Comparison of ENCODE assay signal across 8 cellular contexts in the genomic region with DNA sequence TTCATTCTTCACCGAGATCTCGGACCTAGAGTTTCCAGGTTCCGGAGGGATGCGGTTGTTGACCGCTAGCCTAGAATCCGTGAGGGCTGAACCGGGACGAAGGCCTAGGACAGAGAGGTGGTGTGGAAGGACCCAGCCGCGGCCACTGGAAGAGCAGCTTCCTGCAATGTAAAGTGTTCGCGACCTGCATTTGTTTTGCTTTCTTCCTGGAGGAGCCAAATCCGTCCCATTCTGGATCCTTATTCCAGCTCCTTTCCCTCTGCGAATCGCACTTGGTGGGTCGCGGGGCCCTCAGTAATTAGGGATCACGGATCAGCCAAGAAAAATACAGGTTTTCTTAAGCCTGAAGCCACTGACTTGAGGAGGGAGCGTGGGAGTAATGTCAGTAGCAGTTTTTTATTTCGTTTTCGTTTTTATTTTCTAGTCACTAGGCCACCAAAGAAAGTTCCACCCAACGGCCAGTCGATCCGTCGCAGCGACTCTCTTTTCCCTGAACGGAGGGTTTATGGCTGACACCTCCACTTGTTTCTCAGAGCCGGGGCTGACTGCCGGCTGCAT. TPM values are rescaled to one million over a fixed set of nuclear protein-coding genes. Genes with fewer than 3 reads are reported as not detected.
DNase-seq lines count a peak whose midpoint lies in the region; ATAC-seq and TF ChIP-seq lines count a peak whose summit lies in the region.

No MANE protein-coding gene starts in this region.

- DNase-seq in T-helper 1 cell (no peak), RPMI8226 (peak; percentile 35), esophagus squamous epithelium (lab: John Stamatoyannopoulos, UW) (no peak), epidermal melanocyte (ENCODE audit: insufficient read length, low spot score) (no peak), hippocampal formation (lab: John Stamatoyannopoulos, UW) (no peak)

- peaks cover 52% of the 10 kb centered on the region for H3K4me1 Mint-ChIP-seq in T-helper 1 cell treated with Interleukin-12 subunit alpha and Interleukin-12 subunit beta and Interleukin-4 antibody, amounts not matched to agents 30 μg/mL and 1 μg/mL, for 36 hours (ENCODE audit: low read depth)

- H3K4me2 ChIP-seq in skeletal muscle satellite cell (ENCODE audit: low read length): peak overlapping the region; percentile 81

- no peaks in the 10 kb centered on the region for H3K9me3 Mint-ChIP-seq in T-helper 1 cell treated with Interleukin-12 subunit alpha and Interleukin-12 subunit beta and Interleukin-4 antibody, amounts not matched to agents 30 μg/mL and 1 μg/mL, for 36 hours

- peak overlapping the region; percentile 85 to 97 (median 90) for H3K27ac ChIP-seq in esophagus squamous epithelium

- peak; percentile 22 for ATAC-seq in HG02610 (IDR thresholded peaks at IDR 0.05; ENCODE audit: unreplicated experiment)

- 43 to 50% methylated on average over 16 to 29 of the region's 29 CpGs for WGBS in esophagus squamous epithelium, 2 donors

- H3K9me3 ChIP-seq in esophagus squamous epithelium (peaks cover 0 to 8% (median 7%) of the 10 kb centered on the region in 3 donors), skeletal muscle satellite cell (replicated peaks; ENCODE audit: low read length) (no peaks in the 10 kb centered on the region)

- peaks cover 0 to 53% (median 4%) of the 10 kb centered on the region in 3 donors for H3K4me1 ChIP-seq in esophagus squamous epithelium
- H3K4me1 ChIP-seq in skeletal muscle satellite cell (ENCODE audit: control insufficient read depth, insufficient read depth, low read length): peaks cover 12% of the 10 kb centered on the region

- H3K4me3 Mint-ChIP-seq in T-helper 1 cell treated with Interleukin-12 subunit alpha and Interleukin-12 subunit beta and Interleukin-4 antibody, amounts not matched to agents 30 μg/mL and 1 μg/mL, for 36 hours: peak overlapping the region; percentile 94

- H3K36me3 Mint-ChIP-seq in T-helper 1 cell treated with Interleukin-12 subunit alpha and Interleukin-12 subunit beta and Interleukin-4 antibody, amounts not matched to agents 30 μg/mL and 1 μg/mL, for 36 hours (ENCODE audit: low read depth): peaks cover 15% of the 10 kb centered on the region

- H3K27me3 Mint-ChIP-seq in T-helper 1 cell treated with Interleukin-12 subunit alpha and Interleukin-12 subunit beta and Interleukin-4 antibody, amounts not matched to agents 30 μg/mL and 1 μg/mL, for 36 hours (ENCODE audit: low read depth): no peaks in the 10 kb centered on the region

- no peaks in the 10 kb centered on the region for H3K36me3 ChIP-seq in esophagus squamous epithelium
- H3K36me3 ChIP-seq in skeletal muscle satellite cell (ENCODE audit: insufficient read depth, low read length): no peaks in the 10 kb centered on the region

- H3K27ac Mint-ChIP-seq in T-helper 1 cell treated with Interleukin-12 subunit alpha and Interleukin-12 subunit beta and Interleukin-4 antibody, amounts not matched to agents 30 μg/mL and 1 μg/mL, for 36 hours: peak overlapping the region; percentile 100

- H3K4me3 ChIP-seq in esophagus squamous epithelium (peak overlapping the region; percentile 43 to 73 (median 60)), skeletal muscle satellite cell (ENCODE audit: low read length) (peak overlapping the region; percentile 70)

- no peak for TF ChIP-seq CTCF in esophagus squamous epithelium (IDR thresholded peaks at IDR 0.05)

- intact Hi-C loops in esophagus squamous epithelium (cut with DNase I): loop anchor here (5.0 kb wide), 1 partner anchor 39 kb away; no protein-coding TSS in a partner anchor

- H3K27me3 ChIP-seq in esophagus squamous epithelium (peaks cover 0 to 94% (median 24%) of the 10 kb centered on the region in 4 donors), skeletal muscle satellite cell (ENCODE audit: control insufficient read depth, insufficient read depth, low read length) (no peaks in the 10 kb centered on the region)

- no peak for TF ChIP-seq POLR2A in esophagus squamous epithelium (IDR thresholded peaks at IDR 0.05)

- peak overlapping the region; percentile 68 for H3K9ac ChIP-seq in skeletal muscle satellite cell (ENCODE audit: low read depth, low read length)

RNA-seq across cellular contexts. Expression of gene ANXA2R, which starts 48.6 kb away (rescaled TPM):
- total RNA-seq in esophagus squamous epithelium: 1 to 10 TPM in 2 of 4 donors, under 1 TPM in 2; 0.57 to 2.5 (median 1.6) TPM
- 2.0 TPM in 2 replicates for total RNA-seq in skeletal muscle satellite cell (2012; rRNA removed)
